In genomic region chr11:77144854-77145428, GRCh38 we compare ENCODE assay signal across 23 cellular contexts. TPM values are rescaled to one million over a fixed set of nuclear protein-coding genes. Genes with fewer than 3 reads are reported as not detected.
"Had no signal": no experiment of that assay in that cellular context is flagged by ENCODE, and none has a peak within 500 bp of the region (broad histone marks: within the 10 kb centered on the region; RNA-seq: fewer than 3 reads in every experiment).

No MANE protein-coding gene starts in this region.

- H3K27ac ChIP-seq: breast epithelium, coronary artery, esophagus squamous epithelium, gastrocnemius medialis, neutrophil, pancreas, skin epidermis, vagina had no signal

- H3K4me3 ChIP-seq: breast epithelium, coronary artery, esophagus squamous epithelium, gastrocnemius medialis, lung, pancreas, skin epidermis, vagina had no signal

- H3K4me1 ChIP-seq: breast epithelium, gastrocnemius medialis had no signal

- ATAC-seq: activated naive CD4-positive, alpha-beta T cell treated with anti-CD3 and anti-CD28 coated beads, Interleukin-2, amount 50 U/mL, for 72 hours; activated T-helper 17 cell treated with anti-CD3 and anti-CD28 coated beads, Interleukin-2, amount 50 U/mL, for 72 hours; gastrocnemius medialis; natural killer cell treated with Interleukin-12 subunit alpha and Interleukin-12 subunit beta and Interleukin-15 and Interleukin-18, amount 100 ng/mL, for 72 hours; pancreas; right cardiac atrium; stimulated activated memory B cell treated with anti-CD40 and anti-IgM and Interleukin-4, amounts not matched to agents 10 μg/mL and 1 μg/mL and 100 μg/mL, for 72 hours had no signal

- DNase-seq: activated CD4-positive, alpha-beta T cell treated with anti-CD3 and anti-CD28 coated beads for 1 hour; activated T-cell treated with anti-CD3 and anti-CD28 coated beads, Interleukin-2, amount 50 U/mL, for 24 hours; amniotic stem cell; esophagus squamous epithelium; gastrocnemius medialis; islet precursor cell; T-helper 1 cell; WERI-Rb-1 had no signal

- H3K36me3 ChIP-seq: breast epithelium, esophagus squamous epithelium, gastrocnemius medialis, neutrophil, pancreas, vagina had no signal

- H3K9me3 ChIP-seq: breast epithelium, esophagus squamous epithelium, gastrocnemius medialis, neutrophil, pancreas, vagina had no signal

- H3K27me3 ChIP-seq: breast epithelium, gastrocnemius medialis, pancreas, vagina had no signal

- FAIRE-seq: pancreas, TTC549 had no signal

RNA-seq across cellular contexts. Expression of gene OMP, which starts 42.3 kb away (rescaled TPM):
- total RNA-seq: activated naive CD4-positive, alpha-beta T cell treated with anti-CD3 and anti-CD28 coated beads, Interleukin-2, amount 50 U/mL, for 72 hours; activated T-helper 17 cell treated with anti-CD3 and anti-CD28 coated beads, Interleukin-2, amount 50 U/mL, for 72 hours; breast epithelium; gastrocnemius medialis; natural killer cell treated with Interleukin-12 subunit alpha and Interleukin-12 subunit beta and Interleukin-15 and Interleukin-18, amount 100 ng/mL, for 72 hours; pulmonary artery endothelial cell; right cardiac atrium; temporal lobe; vagina had no signal
- polyA plus RNA-seq: right cardiac atrium had no signal
